ENCODE assay signal across 8 cellular contexts in genomic region chr12:88579941-88580871, GRCh38. TPM values are rescaled to one million over a fixed set of nuclear protein-coding genes. Genes with fewer than 3 reads are reported as not detected.
A peak's percentile ranks its signal among the peaks of the same experiment; 100 is the strongest.
DNase-seq lines count a peak whose midpoint lies in the region; ATAC-seq lines count a peak whose summit lies in the region.

Gene KITLG, minus strand, starts transcription at chr12:88580471. Its CDS starts 193 bp downstream, at chr12:88580278.

- ATAC-seq in GM19395 (IDR thresholded peaks at IDR 0.05; ENCODE audit: unreplicated experiment) (peak; percentile 81), Right ventricle myocardium inferior (peak; percentile 97)

- DNase-seq in C1 segment of cervical spinal cord (lab: John Stamatoyannopoulos, UW), result peak in 10 of 14 donors; percentile 19 to 65 (median 42)
- peak; percentile 93 for DNase-seq in HK-2 (ENCODE audit: unreplicated experiment)
- peak; percentile 86 for DNase-seq in NCI-H748 treated with DMSO at 0.1 percent for 48 hours (lab: John Stamatoyannopoulos, UW)
- DNase-seq in amniotic epithelial cell (ENCODE audit: low read depth), result peak; percentile 79
- peak; percentile 91 for DNase-seq in Right ventricle myocardium inferior (ENCODE audit: missing footprints)
- DNase-seq in nucleus accumbens (lab: John Stamatoyannopoulos, UW), result peak in 49 of 56 donors; percentile 10 to 82 (median 49)
- no peak for DNase-seq in AML-193 (lab: John Stamatoyannopoulos, UW)

- intact Hi-C loops in Right ventricle myocardium inferior (cut with DNase I), result loop anchor here (5.0 kb wide), 2 partner anchors 317 to 412 kb away; no protein-coding TSS in a partner anchor

RNA-seq across cellular contexts. Expression of gene KITLG, which starts in this region (rescaled TPM):
- total RNA-seq in Right ventricle myocardium inferior, result 11.1 TPM

Comparison
In these comparisons a context has a peak if more than half of its experiments do, and no peak if none do; other contexts are left out.
1. DNase-seq: peak in C1 segment of cervical spinal cord (10 of 14), HK-2 (single experiment), NCI-H748 treated with DMSO at 0.1 percent for 48 hours (single experiment), amniotic epithelial cell (single experiment), Right ventricle myocardium inferior (single experiment) and nucleus accumbens (49 of 56); none in AML-193 (0 of 2).